Comparison of ENCODE assay signal across 12 cellular contexts in genomic region chr4:113209153-113209552, GRCh38.
"Had no signal": no experiment of that assay in that cellular context is flagged by ENCODE, and none has a peak within 500 bp of the region (broad histone marks: within the 10 kb centered on the region; RNA-seq: fewer than 3 reads in every experiment).

No MANE protein-coding gene starts in this region.

- ATAC-seq: left cardiac atrium; mucosa of descending colon; naive thymus-derived CD8-positive, alpha-beta T cell; sciatic nerve had no signal

- H3K9me3 Mint-ChIP-seq: type B pancreatic cell had no signal

- H3K27ac Mint-ChIP-seq: naive thymus-derived CD8-positive, alpha-beta T cell; type B pancreatic cell had no signal

- H3K4me1 Mint-ChIP-seq: naive thymus-derived CD8-positive, alpha-beta T cell had no signal

- H3K4me3 Mint-ChIP-seq: naive thymus-derived CD8-positive, alpha-beta T cell; type B pancreatic cell had no signal

- H3K27me3 Mint-ChIP-seq: type B pancreatic cell had no signal

- DNase-seq: activated CD4-positive, alpha-beta T cell treated with anti-CD3 and anti-CD28 coated beads for 1 hour; activated CD4-positive, alpha-beta T cell treated with anti-CD3 and anti-CD28 coated beads, Interleukin-2, amount 50 U/mL, for 48 hours; activated T-cell treated with anti-CD3 and anti-CD28 coated beads, Interleukin-2, amount 50 U/mL, for 48 hours; aorta; left cardiac atrium; mucosa of descending colon; naive thymus-derived CD8-positive, alpha-beta T cell; spleen; stimulated activated CD4-positive, alpha-beta T cell treated with anti-CD3 and anti-CD28 coated beads, Interleukin-2, amount 100 ng/mL, for 24 hours; stimulated activated naive CD4-positive, alpha-beta T cell had no signal

- H3K36me3 Mint-ChIP-seq: naive thymus-derived CD8-positive, alpha-beta T cell had no signal
